19 cellular contexts compared by ENCODE assay signal in genomic region chr13:101092985-101093384, GRCh38.
"Had no signal": no experiment of that assay in that cellular context is flagged by ENCODE, and none has a peak within 500 bp of the region (broad histone marks: within the 10 kb centered on the region; RNA-seq: fewer than 3 reads in every experiment).

No MANE protein-coding gene starts in this region.

- H3K4me3 ChIP-seq: breast epithelium, gastrocnemius medialis, pancreas, psoas muscle, tibial artery had no signal

- H3K27me3 ChIP-seq: breast epithelium, gastrocnemius medialis, neutrophil, pancreas, tibial artery had no signal

- H3K9me3 ChIP-seq: breast epithelium, gastrocnemius medialis, neutrophil, pancreas, psoas muscle, tibial artery had no signal

- ATAC-seq: activated CD4-positive, alpha-beta T cell treated with anti-CD3 and anti-CD28 coated beads for 36 hours; gastrocnemius medialis; left colon; pancreas; psoas muscle; right cardiac atrium; T-helper 17 cell had no signal

- H3K27ac ChIP-seq: breast epithelium, gastrocnemius medialis, neutrophil, pancreas, psoas muscle, tibial artery had no signal

- H3K36me3 ChIP-seq: breast epithelium, gastrocnemius medialis, neutrophil, pancreas had no signal

- H3K4me1 ChIP-seq: breast epithelium, gastrocnemius medialis, pancreas, psoas muscle, tibial artery had no signal

- DNase-seq: activated B cell treated with CpG ODN at 0.5 μM for 24 hours; activated CD4-positive, alpha-beta T cell treated with anti-CD3 and anti-CD28 coated beads for 36 hours; activated CD4-positive, alpha-beta T cell treated with anti-CD3 and anti-CD28 coated beads, Interleukin-2, amount 50 U/mL, for 48 hours; activated naive CD4-positive, alpha-beta T cell treated with Interleukin-2 at 50 U/mL for 16 hours; activated naive CD8-positive, alpha-beta T cell treated with anti-CD3 and anti-CD28 coated beads for 36 hours; activated T-cell treated with anti-CD3 and anti-CD28 coated beads, Interleukin-2, amount 50 U/mL, for 48 hours; amniotic stem cell; erythroblast; gastrocnemius medialis; left colon; pancreas; psoas muscle; right cardiac atrium; stimulated activated CD4-positive, alpha-beta T cell treated with anti-CD3 and anti-CD28 coated beads, Interleukin-12 subunit alpha, Interleukin-12 subunit beta, amount 100 ng/mL, for 4 hours; substantia nigra; T-helper 17 cell; tibial artery had no signal
